1 cellular context compared by ENCODE assay signal in the genomic region with DNA sequence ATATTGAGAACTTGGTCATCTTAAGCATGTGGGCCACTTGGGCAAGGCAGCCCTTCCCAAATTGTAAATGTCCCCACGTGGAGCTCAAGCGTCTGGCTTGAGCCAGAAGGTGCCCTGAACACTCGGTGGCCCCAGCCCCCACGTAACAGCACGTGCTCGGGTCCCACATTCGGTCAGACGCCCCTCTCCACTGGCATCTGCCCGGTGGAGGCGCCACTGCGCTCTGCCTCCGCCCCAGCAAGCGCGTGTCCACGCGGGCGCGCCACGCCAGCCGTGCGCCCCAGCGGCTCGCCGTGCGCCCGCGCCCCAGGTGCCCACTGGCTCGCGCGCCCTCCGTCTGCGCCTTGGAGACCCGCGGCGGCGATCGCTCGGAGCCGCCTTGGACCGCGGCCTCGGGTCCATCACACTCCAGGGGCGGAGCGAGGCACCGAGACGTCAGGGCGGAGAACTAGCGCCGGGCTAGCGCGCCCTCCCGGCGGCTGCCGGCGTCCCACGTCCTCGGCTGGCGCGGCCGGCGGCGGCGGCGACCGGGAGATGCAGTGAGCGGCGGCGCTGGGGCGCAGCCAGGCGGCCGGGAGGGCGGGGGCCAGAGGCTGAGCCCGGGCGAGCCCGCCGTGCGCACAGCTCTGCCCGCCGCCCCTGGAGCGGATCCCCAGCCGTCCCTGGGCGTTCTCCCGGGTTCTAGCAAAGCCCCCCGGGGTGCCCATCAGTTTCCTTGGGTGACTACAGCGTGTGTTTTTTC.
TF ChIP-seq lines count a peak whose summit lies in the region.

A gene (plus strand): TSS at position 488 of the 742 bp plus-strand sequence. CDS start 291 bp downstream, outside the sequence.

TF ChIP-seq in K562, 482 proteins besides CTCF, POLR2A, EP300 and RAD21:
- 0 out of 2 replicates have a peak, but pooled peaks have one; percentile 15 for TF ChIP-seq HDAC6 (IDR thresholded peaks at IDR 0.05; ENCODE audit: low read depth, low read length)
- TF ChIP-seq MAFK (IDR thresholded peaks at IDR 0.05; ENCODE audit: low read length): no peak
- TF ChIP-seq MTA3 (IDR thresholded peaks at IDR 0.05; ENCODE audit: borderline replicate concordance): no peak
- TF ChIP-seq ELF2 (CRISPR knock-in tag; IDR thresholded peaks at IDR 0.05): no peak
